In the genomic region with DNA sequence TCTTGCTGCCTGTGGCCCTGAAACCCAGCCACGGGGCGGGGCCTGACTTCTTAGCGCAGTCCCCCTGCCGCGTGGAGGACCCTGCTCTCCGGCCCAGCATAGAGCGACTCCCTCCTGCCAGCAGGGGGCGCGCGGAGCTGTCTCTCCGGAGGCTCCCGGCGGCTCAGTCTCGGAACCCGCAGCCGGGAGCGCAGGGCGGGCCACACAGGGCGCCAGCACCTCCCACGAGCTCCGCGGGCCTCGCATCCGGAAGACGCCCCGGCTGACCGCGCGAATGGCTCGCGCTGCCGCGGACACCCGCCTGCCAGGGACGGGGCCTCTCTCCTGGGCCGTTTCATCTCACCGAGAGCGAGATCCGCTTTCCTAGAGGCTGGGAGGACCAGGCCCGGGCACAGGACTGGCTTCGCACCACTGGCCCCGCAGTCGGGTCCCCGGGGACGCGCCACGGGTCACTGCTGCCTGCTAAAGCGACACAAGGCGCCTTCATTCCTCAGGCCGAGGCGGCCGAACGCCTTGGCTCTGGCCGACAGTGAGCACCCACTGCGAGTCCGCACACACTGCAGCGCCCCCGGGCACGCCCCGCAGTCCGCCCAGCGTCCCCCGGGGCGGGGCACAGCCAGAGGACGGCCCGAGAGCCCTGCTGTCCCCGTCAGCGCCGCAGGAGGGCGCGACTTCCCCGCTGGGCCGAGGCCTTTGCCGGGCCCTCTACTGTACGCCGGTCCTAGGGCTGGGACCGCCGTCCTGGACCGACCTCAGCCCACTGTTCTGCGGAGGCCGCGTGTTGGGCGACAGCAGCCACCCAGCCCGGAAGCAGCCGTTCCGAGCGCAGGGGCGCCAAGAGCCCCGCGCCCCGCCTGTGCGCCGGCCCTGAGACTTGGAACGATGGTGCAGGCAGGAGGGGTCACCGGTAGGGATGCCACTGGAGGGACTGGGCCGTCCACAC, we compare ENCODE assay signal across 8 cellular contexts. TPM values are rescaled to one million over a fixed set of nuclear protein-coding genes. Genes with fewer than 3 reads are reported as not detected.
DNase-seq lines count a peak whose midpoint lies in the region; ATAC-seq, FAIRE-seq and TF ChIP-seq lines count a peak whose summit lies in the region.

No MANE protein-coding gene starts in this region.

- peak; percentile 78 to 97 for TF ChIP-seq CTCF in Caco-2 (IDR thresholded peaks at IDR 0.05; ENCODE audit: insufficient read depth in 1 of 2, low read depth in 1 of 2, low read length in 1 of 2, severe bottlenecking in 1 of 2, unreplicated experiment in 1 of 2)
- peak; percentile 89 to 99 for TF ChIP-seq CTCF in endothelial cell of umbilical vein (IDR thresholded peaks at IDR 0.05; ENCODE audit: extremely low read depth in 1 of 2, insufficient read depth in 1 of 2, low read depth in 1 of 2, low read length in 2 of 2)

- H3K79me2 ChIP-seq in endothelial cell of umbilical vein (ENCODE audit: control insufficient read depth, insufficient read depth, low read length): no peaks in the 10 kb centered on the region

- H3K9me1 ChIP-seq in endothelial cell of umbilical vein (replicated peaks; ENCODE audit: control insufficient read depth, extremely low read depth, insufficient read depth, low read length): no peaks in the 10 kb centered on the region

- peak overlapping the region; percentile 67 for H3K4me3 Mint-ChIP-seq in Caco-2 (ENCODE audit: unreplicated experiment)

- H3K27ac Mint-ChIP-seq in Caco-2 (ENCODE audit: unreplicated experiment): no peak overlapping the region

- H3K9me3 Mint-ChIP-seq in Caco-2 (ENCODE audit: unreplicated experiment): no peaks in the 10 kb centered on the region

- peak overlapping the region; percentile 79 for H3K9ac ChIP-seq in endothelial cell of umbilical vein (replicated peaks; ENCODE audit: extremely low read depth, insufficient read depth, low read length)

- H4K20me1 ChIP-seq in endothelial cell of umbilical vein (replicated peaks; ENCODE audit: control insufficient read depth, extremely low read depth, insufficient read depth, low read length): no peaks in the 10 kb centered on the region

- H2AFZ ChIP-seq in endothelial cell of umbilical vein (ENCODE audit: low read depth, low read length): peak overlapping the region; percentile 98

- CTCF ChIA-PET in Caco-2 (lab: Charles Lee) (interaction anchor here (0.6 to 2.6 kb wide), 13 partner anchors 15 to 236 kb away, joined by 3 to 34 read pairs (median 4); no protein-coding TSS in a partner anchor), endothelial cell of umbilical vein (lab: Charles Lee) (interaction anchor here (0.6 to 6.5 kb wide), 33 partner anchors 10 to 461 kb away, joined by 3 to 141 read pairs (median 4); a partner anchor contains a TSS)

- POLR2A ChIA-PET in Caco-2 (lab: Charles Lee): interaction anchor here (0.7 kb wide), 1 partner anchor 50 kb away, joined by 3 read pairs; no protein-coding TSS in a partner anchor
- POLR2A ChIA-PET in endothelial cell of umbilical vein (lab: Charles Lee): no interaction called here

- intact Hi-C loops in Caco-2 (cut with micrococcal nuclease; ENCODE audit: unreplicated experiment): loop anchor here (1.0 to 5.0 kb wide), 2 partner anchors 76 to 120 kb away; no protein-coding TSS in a partner anchor
- intact Hi-C loops in endothelial cell of umbilical vein (cut with micrococcal nuclease): loop anchor here (1.0 to 10.0 kb wide), 7 partner anchors 27 to 305 kb away; a partner anchor contains a TSS

- dilution Hi-C loops in endothelial cell of umbilical vein (cut with MboI; ENCODE audit: extremely low pct_ligation_motif_present, low sequenced_read_pairs): no loop called here

- no peaks in the 10 kb centered on the region for H3K36me3 ChIP-seq in Caco-2 (ENCODE audit: control insufficient read depth, insufficient read depth, low read length)
- no peaks in the 10 kb centered on the region for H3K36me3 ChIP-seq in endothelial cell of umbilical vein (ENCODE audit: control insufficient read depth in 2 of 2, extremely low read depth in 1 of 2, insufficient read depth in 2 of 2, low read length in 2 of 2)

- H3K27me3 ChIP-seq in Caco-2 (replicated peaks; ENCODE audit: control insufficient read depth, insufficient read depth, low read length) (no peaks in the 10 kb centered on the region), endothelial cell of umbilical vein (ENCODE audit: control insufficient read depth in 2 of 2, insufficient read depth in 2 of 2, low read length in 2 of 2) (peaks cover 0 to 3% of the 10 kb centered on the region in 2 experiments), mononuclear cell (ENCODE audit: insufficient read depth, low read length) (peaks cover 2% of the 10 kb centered on the region)

- peak; percentile 93 for ATAC-seq in GM19455 (IDR thresholded peaks at IDR 0.05; ENCODE audit: unreplicated experiment)
- ATAC-seq in HG03575 (IDR thresholded peaks at IDR 0.05; ENCODE audit: extremely low read depth, insufficient number of reproducible peaks, low FRiP score, unreplicated experiment): peak; percentile 55

- H3K4me1 ChIP-seq in Caco-2 (no peaks in the 10 kb centered on the region), endothelial cell of umbilical vein (ENCODE audit: control insufficient read depth, extremely low read depth, insufficient read depth, low read length) (peaks cover 7% of the 10 kb centered on the region), mononuclear cell (ENCODE audit: insufficient read depth, low read length) (peaks cover 14% of the 10 kb centered on the region)

- DNase-seq in Caco-2: peak; percentile 88 to 95
- DNase-seq in NOMO-1 (lab: John Stamatoyannopoulos, UW; ENCODE audit: unreplicated experiment in 2 of 2): peak; percentile 78 to 82
- DNase-seq in activated CD8-positive, alpha-beta memory T cell treated with anti-CD3 and anti-CD28 coated beads, Interleukin-2, amount 50 U/mL, for 1 hour (ENCODE audit: extremely low read depth): peak; percentile 76
- DNase-seq in endothelial cell of umbilical vein (ENCODE audit: low read depth, low spot score): peak; percentile 82
- peak; percentile 80 to 91 for DNase-seq in stimulated activated CD8-positive, alpha-beta memory T cell treated with anti-CD3 and anti-CD28 coated beads, Interleukin-2, amount 100 ng/mL, for 1 hour (ENCODE audit: low read depth in 2 of 2)

- no peaks in the 10 kb centered on the region for H3K4me1 Mint-ChIP-seq in Caco-2 (ENCODE audit: low read depth, unreplicated experiment)

- peak; percentile 84 for FAIRE-seq in endothelial cell of umbilical vein (lab: Jason Lieb, UNC)

- peak overlapping the region; percentile 66 for H3K4me2 ChIP-seq in endothelial cell of umbilical vein (ENCODE audit: insufficient read depth, low read length)

- BruUV-seq in Caco-2 (replicated peaks; lab: Mats Ljungman, UMichigan) (no TSS peak), endothelial cell of umbilical vein (replicated peaks; lab: Mats Ljungman, UMichigan) (no TSS peak)

- H3K27me3 Mint-ChIP-seq in Caco-2 (ENCODE audit: insufficient read depth, unreplicated experiment): peaks cover 6% of the 10 kb centered on the region

- no peaks in the 10 kb centered on the region for H3K9me3 ChIP-seq in Caco-2
- H3K9me3 ChIP-seq in endothelial cell of umbilical vein (replicated peaks; ENCODE audit: control insufficient read depth, insufficient read depth, low read length): no peaks in the 10 kb centered on the region
- H3K9me3 ChIP-seq in mononuclear cell (ENCODE audit: low read depth, low read length): no peaks in the 10 kb centered on the region

- no peaks in the 10 kb centered on the region for H3K36me3 Mint-ChIP-seq in Caco-2 (ENCODE audit: insufficient read depth, unreplicated experiment)

- TF ChIP-seq POLR2A in endothelial cell of umbilical vein (IDR thresholded peaks at IDR 0.05; ENCODE audit: low read depth, low read length): peak; percentile 68

- peak overlapping the region; percentile 50 for H3K27ac ChIP-seq in endothelial cell of umbilical vein (ENCODE audit: insufficient read depth, low read depth, low read length)

- peak overlapping the region; percentile 94 for H3K4me3 ChIP-seq in Caco-2 (ENCODE audit: low read depth, low read length)
- H3K4me3 ChIP-seq in endothelial cell of umbilical vein (replicated peaks in 1 of 3; ENCODE audit: insufficient read depth in 1 of 3, low read depth in 1 of 3, low read length in 3 of 3): peak overlapping the region; percentile 41 to 60 (median 60)
- peak overlapping the region; percentile 64 for H3K4me3 ChIP-seq in mononuclear cell (ENCODE audit: low read length)

TF ChIP-seq in endothelial cell of umbilical vein, 7 proteins besides CTCF, POLR2A, EP300 and RAD21 (continues in another document):
- TF ChIP-seq JUN (IDR thresholded peaks at IDR 0.05; ENCODE audit: borderline replicate concordance, insufficient read depth, insufficient read length, low read depth) (no peak), MYC (IDR thresholded peaks at IDR 0.05; ENCODE audit: low read depth, low read length) (no peak), EZH2 (IDR thresholded peaks at IDR 0.05; ENCODE audit: borderline replicate concordance, low read depth, low read length, severe bottlenecking) (peak; percentile 41), GATA2 (IDR thresholded peaks at IDR 0.05; ENCODE audit: insufficient read depth, insufficient read length, low read depth, low read length) (no peak)
- TF ChIP-seq, protein P1, sequence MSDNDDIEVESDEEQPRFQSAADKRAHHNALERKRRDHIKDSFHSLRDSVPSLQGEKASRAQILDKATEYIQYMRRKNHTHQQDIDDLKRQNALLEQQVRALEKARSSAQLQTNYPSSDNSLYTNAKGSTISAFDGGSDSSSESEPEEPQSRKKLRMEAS (IDR thresholded peaks at IDR 0.05; ENCODE audit: insufficient read depth, insufficient read length): peak; percentile 1

RNA-seq across cellular contexts. Expression of a gene that starts 39.0 kb away (rescaled TPM):
- total RNA-seq in Caco-2 (2022) (1.8 and 2.8 TPM in 2 replicates), endothelial cell of umbilical vein (not detected in 2 replicates), mononuclear cell (1.5 TPM)
- 0.03 TPM in 1 of 2 replicates, not detected in the other for polyA plus RNA-seq in endothelial cell of umbilical vein
- polyA plus RNA-seq in endothelial cell of umbilical vein (2011; cell fraction: cytosol; rRNA removed): 0.03 and 0.13 TPM in 2 replicates
- 0.43 and 0.45 TPM in 2 replicates for polyA plus RNA-seq in endothelial cell of umbilical vein (2011; cell fraction: nucleus; rRNA removed)
- polyA plus RNA-seq in endothelial cell of umbilical vein (2012): 0.29 TPM in 1 of 2 replicates, not detected in the other
- polyA minus RNA-seq in endothelial cell of umbilical vein: not detected in 2 replicates
- polyA minus RNA-seq in endothelial cell of umbilical vein (2011; cell fraction: cytosol; rRNA and poly(A)+ RNA removed): 13.7 TPM
- polyA minus RNA-seq in endothelial cell of umbilical vein (2011; cell fraction: nucleus; rRNA and poly(A)+ RNA removed): not detected in 2 replicates

RNA-seq across cellular contexts. Expression of a gene that starts 42.4 kb away (rescaled TPM):
- total RNA-seq in Caco-2 (2022) (0.79 TPM in 2 replicates), endothelial cell of umbilical vein (not detected in 2 replicates), mononuclear cell (not detected)
- polyA plus RNA-seq in endothelial cell of umbilical vein: not detected in 2 replicates
- polyA plus RNA-seq in endothelial cell of umbilical vein (2011; cell fraction: cytosol; rRNA removed): not detected in 2 replicates
- not detected in 2 replicates for polyA plus RNA-seq in endothelial cell of umbilical vein (2011; cell fraction: nucleus; rRNA removed)
- not detected in 2 replicates for polyA plus RNA-seq in endothelial cell of umbilical vein (2012)
- not detected in 2 replicates for polyA minus RNA-seq in endothelial cell of umbilical vein
- polyA minus RNA-seq in endothelial cell of umbilical vein (2011; cell fraction: cytosol; rRNA and poly(A)+ RNA removed): not detected
- not detected in 2 replicates for polyA minus RNA-seq in endothelial cell of umbilical vein (2011; cell fraction: nucleus; rRNA and poly(A)+ RNA removed)

Comparison
In these comparisons a context has a peak if more than half of its experiments do, and no peak if none do; other contexts are left out.
1. Peak in every context shown above with its lines: DNase-seq, ATAC-seq, H3K4me3 ChIP-seq and H3K27ac ChIP-seq.